In the genomic region with DNA sequence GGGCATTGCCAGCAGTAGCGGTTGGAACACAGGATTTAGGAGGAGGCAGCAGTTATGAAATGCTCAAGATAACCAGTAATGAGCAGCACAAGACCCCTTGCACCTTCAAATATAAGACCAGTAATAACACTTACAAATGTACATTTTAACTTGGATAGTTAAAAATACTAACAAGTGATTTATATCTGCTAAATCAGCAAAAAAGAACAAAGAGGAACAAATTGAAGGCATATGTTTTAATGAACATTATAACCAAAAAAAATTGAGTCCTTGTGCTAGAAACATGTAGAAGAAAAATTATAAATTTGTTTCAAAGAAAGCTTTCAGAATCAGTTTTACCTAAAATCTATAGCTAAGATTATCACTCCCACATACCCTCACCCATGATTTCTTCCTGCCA, we compare ENCODE assay signal across 21 cellular contexts.
"Had no signal": no experiment of that assay in that cellular context is flagged by ENCODE, and none has a peak within 500 bp of the region (broad histone marks: within the 10 kb centered on the region; RNA-seq: fewer than 3 reads in every experiment).

No MANE protein-coding gene starts in this region.

- FAIRE-seq: colon, keratinocyte had no signal

- H3K9me3 Mint-ChIP-seq: dendritic cell treated with granulocyte-macrophage colony-stimulating factor and Interleukin-4, amounts not matched to agents 40 ng/mL and 50 ng/mL, for 4 days; effector memory CD8-positive, alpha-beta T cell; immature natural killer cell; memory B cell; nephron had no signal

- ATAC-seq: effector memory CD8-positive, alpha-beta T cell; gastroesophageal sphincter; left lung; lower lobe of right lung had no signal

- H3K4me3 ChIP-seq: esophagus muscularis mucosa, gastroesophageal sphincter, left lung, lower lobe of right lung, sigmoid colon, skin epidermis had no signal

- H3K27me3 Mint-ChIP-seq: dendritic cell treated with granulocyte-macrophage colony-stimulating factor and Interleukin-4, amounts not matched to agents 40 ng/mL and 50 ng/mL, for 4 days had no signal

- H3K27me3 ChIP-seq: esophagus muscularis mucosa, gastroesophageal sphincter, left lung, sigmoid colon had no signal

- H3K27ac Mint-ChIP-seq: dendritic cell treated with granulocyte-macrophage colony-stimulating factor and Interleukin-4, amounts not matched to agents 40 ng/mL and 50 ng/mL, for 4 days; effector memory CD8-positive, alpha-beta T cell; memory B cell had no signal

- H3K4me3 Mint-ChIP-seq: dendritic cell treated with granulocyte-macrophage colony-stimulating factor and Interleukin-4, amounts not matched to agents 40 ng/mL and 50 ng/mL, for 4 days; effector memory CD8-positive, alpha-beta T cell; immature natural killer cell; memory B cell; nephron had no signal

- DNase-seq: effector memory CD8-positive, alpha-beta T cell; foreskin fibroblast; glutamatergic neuron; immature natural killer cell; left lung; lower lobe of right lung; midbrain; posterior cingulate gyrus; sigmoid colon; stimulated activated CD4-positive, alpha-beta T cell treated with anti-CD3 and anti-CD28 coated beads, Interleukin-2, amount 100 ng/mL, for 24 hours; stimulated activated naive CD4-positive, alpha-beta T cell treated with Interleukin-2 at 50 U/mL for 16 hours; trophoblast cell had no signal

- H3K9me3 ChIP-seq: esophagus muscularis mucosa, gastroesophageal sphincter, left lung, lower lobe of right lung, sigmoid colon had no signal

- H3K27ac ChIP-seq: epithelial cell of prostate, esophagus muscularis mucosa, gastroesophageal sphincter, left lung, lower lobe of right lung, sigmoid colon, skin epidermis had no signal

- H3K4me1 Mint-ChIP-seq: immature natural killer cell, memory B cell had no signal

- H3K36me3 Mint-ChIP-seq: immature natural killer cell, memory B cell had no signal
